ENCODE assay signal across 32 cellular contexts in the genomic region with DNA sequence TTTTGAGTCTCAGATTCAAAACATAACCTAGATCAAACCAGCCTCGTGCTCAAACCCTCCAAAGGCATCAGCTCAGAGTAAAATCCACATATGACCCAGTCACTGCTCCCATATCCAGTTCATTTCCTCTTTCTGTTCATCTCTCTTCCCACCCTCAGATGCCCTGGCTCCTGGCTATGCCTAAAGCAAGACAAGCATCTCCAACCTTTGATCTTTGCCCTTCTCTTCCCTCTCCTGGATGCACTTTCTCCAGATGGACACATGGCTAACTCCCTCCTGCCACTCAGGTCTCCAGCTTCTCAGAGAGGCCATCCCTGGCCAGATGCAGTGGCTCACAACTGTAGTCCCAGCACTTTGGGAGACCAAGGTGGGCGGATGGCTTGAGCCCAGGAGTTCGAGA. TPM values are rescaled to one million over a fixed set of nuclear protein-coding genes. Genes with fewer than 3 reads are reported as not detected.
"Had no signal": no experiment of that assay in that cellular context is flagged by ENCODE, and none has a peak within 500 bp of the region (broad histone marks: within the 10 kb centered on the region; RNA-seq: fewer than 3 reads in every experiment).

No MANE protein-coding gene starts in this region.

- H3K27ac Mint-ChIP-seq: activated B cell treated with CpG ODN at 0.5 μM for 24 hours; activated CD4-positive, alpha-beta memory T cell treated with anti-CD3 and anti-CD28 coated beads for 36 hours; activated naive CD4-positive, alpha-beta T cell treated with anti-CD3 and anti-CD28 coated beads for 36 hours; activated naive CD4-positive, alpha-beta T cell treated with anti-CD3 and anti-CD28 coated beads, Interleukin-2, amount 50 U/mL, for 72 hours; activated T-helper 1 cell treated with anti-CD3 and anti-CD28 coated beads, Interleukin-12 subunit alpha, Interleukin-12 subunit beta, Interleukin-2, Interleukin-4 antibody, amounts not matched to agents 30 ng/mL and 10 ng/mL and 1 ng/mL, durations not matched to agents 14 hours and 24 hours and 36 hours; brain had no signal

- H3K4me3 Mint-ChIP-seq: activated B cell treated with CpG ODN at 0.5 μM for 24 hours; activated CD4-positive, alpha-beta memory T cell treated with anti-CD3 and anti-CD28 coated beads for 36 hours; activated naive CD4-positive, alpha-beta T cell treated with anti-CD3 and anti-CD28 coated beads for 36 hours; activated T-cell treated with anti-CD3 and anti-CD28 coated beads, Interleukin-2, amount 50 U/mL, for 4 hours; activated T-helper 1 cell treated with anti-CD3 and anti-CD28 coated beads, Interleukin-12 subunit alpha, Interleukin-12 subunit beta, Interleukin-2, Interleukin-4 antibody, amounts not matched to agents 30 ng/mL and 10 ng/mL and 1 ng/mL, durations not matched to agents 14 hours and 24 hours and 36 hours; brain had no signal

- H3K9me3 Mint-ChIP-seq: activated B cell treated with CpG ODN at 0.5 μM for 24 hours; activated CD4-positive, alpha-beta memory T cell treated with anti-CD3 and anti-CD28 coated beads for 36 hours; activated naive CD4-positive, alpha-beta T cell treated with anti-CD3 and anti-CD28 coated beads for 36 hours; activated naive CD4-positive, alpha-beta T cell treated with anti-CD3 and anti-CD28 coated beads, Interleukin-2, amount 50 U/mL, for 72 hours; activated T-cell treated with anti-CD3 and anti-CD28 coated beads, Interleukin-2, amount 50 U/mL, for 4 hours; activated T-helper 1 cell treated with anti-CD3 and anti-CD28 coated beads, Interleukin-12 subunit alpha, Interleukin-12 subunit beta, Interleukin-2, Interleukin-4 antibody, amounts not matched to agents 30 ng/mL and 10 ng/mL and 1 ng/mL, durations not matched to agents 14 hours and 24 hours and 36 hours had no signal

- DNase-seq: activated B cell treated with CpG ODN at 0.5 μM for 24 hours; activated CD4-positive, alpha-beta memory T cell treated with anti-CD3 and anti-CD28 coated beads for 36 hours; activated CD4-positive, alpha-beta T cell treated with anti-CD3 and anti-CD28 coated beads for 4 hours; activated CD4-positive, alpha-beta T cell treated with anti-CD3 and anti-CD28 coated beads, Interleukin-2, amount 50 U/mL, for 1 hour; activated CD4-positive, CD25-positive, alpha-beta regulatory T cell treated with anti-CD3 and anti-CD28 coated beads, Interleukin-2, amount 50 U/mL, for 72 hours; activated CD8-positive, alpha-beta memory T cell treated with anti-CD3 and anti-CD28 coated beads, Interleukin-2, amount 50 U/mL, for 4 hours; activated gamma-delta T cell treated with Interleukin-2 at 50 U/mL for 16 hours; activated naive CD4-positive, alpha-beta T cell treated with anti-CD3 and anti-CD28 coated beads for 36 hours; activated T-cell treated with anti-CD3 and anti-CD28 coated beads for 4 hours; activated T-cell treated with anti-CD3 and anti-CD28 coated beads, Interleukin-2, amount 50 U/mL, for 4 hours; anterior cingulate cortex; caudate nucleus; cerebellar nuclear complex; Kasumi-1; KBM-7; MG63; NCI-H1105; NCI-H1417 treated with DMSO at 0.1 percent for 48 hours; NCI-H187 treated with DMSO at 0.1 percent for 48 hours; NCI-H2081; NCI-H226; NCI-H510A; NCI-H526; NCI-H748 treated with DMSO at 0.1 percent for 48 hours; NK-92 treated with Interleukin-12 subunit alpha and Interleukin-12 subunit beta, amount 100 ng/mL, for 24 hours; Right ventricle myocardium superior; T1000 had no signal

- H3K4me3 ChIP-seq: MG63 had no signal

- FAIRE-seq: bronchial epithelial cell had no signal

- H3K36me3 Mint-ChIP-seq: activated CD4-positive, alpha-beta memory T cell treated with anti-CD3 and anti-CD28 coated beads for 36 hours; activated naive CD4-positive, alpha-beta T cell treated with anti-CD3 and anti-CD28 coated beads, Interleukin-2, amount 50 U/mL, for 72 hours; brain had no signal

- ATAC-seq: activated naive CD4-positive, alpha-beta T cell treated with anti-CD3 and anti-CD28 coated beads, Interleukin-2, amount 50 U/mL, for 72 hours; activated T-cell treated with anti-CD3 and anti-CD28 coated beads, Interleukin-2, amount 50 U/mL, for 4 hours had no signal

- H3K27me3 ChIP-seq: MG63 had no signal

- H3K36me3 ChIP-seq: MG63 had no signal

- H3K4me1 Mint-ChIP-seq: activated B cell treated with CpG ODN at 0.5 μM for 24 hours had no signal

- H3K9me3 ChIP-seq: MG63 had no signal

RNA-seq across cellular contexts. Expression of gene CREB3L1, which starts 14.3 kb away (rescaled TPM):
- total RNA-seq: activated B cell treated with CpG ODN at 0.5 μM for 24 hours; activated CD4-positive, alpha-beta memory T cell treated with anti-CD3 and anti-CD28 coated beads for 36 hours; T-helper 1 cell treated with Interleukin-12 subunit alpha and Interleukin-12 subunit beta and Interleukin-4 antibody, amounts not matched to agents 30 ng/mL and 1 ng/mL, for 36 hours had no signal
